19 cellular contexts compared by ENCODE assay signal in the genomic region with DNA sequence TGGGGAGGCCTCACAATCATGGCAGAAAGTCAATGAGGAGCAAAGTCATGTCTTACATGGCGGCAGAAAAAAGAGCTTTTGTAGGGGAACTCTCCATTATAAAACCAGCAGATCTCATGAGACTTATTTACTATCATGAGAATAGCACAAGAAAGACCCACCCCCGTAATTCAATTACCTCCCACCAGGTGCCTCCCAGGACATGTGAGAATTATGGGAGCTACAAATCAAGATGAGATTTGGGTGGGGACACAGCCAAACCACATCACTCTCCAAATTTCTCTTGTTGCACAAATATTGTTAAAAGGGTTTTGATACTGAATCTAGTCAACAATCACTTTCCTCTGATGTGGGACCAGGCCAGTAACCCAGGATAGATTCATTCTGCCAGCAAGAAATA.
DNase-seq lines count a peak whose midpoint lies in the region; FAIRE-seq and TF ChIP-seq lines count a peak whose summit lies in the region.
"Had no signal": no experiment of that assay in that cellular context is flagged by ENCODE, and none has a peak within 500 bp of the region (broad histone marks: within the 10 kb centered on the region; RNA-seq: fewer than 3 reads in every experiment).

No MANE protein-coding gene starts in this region.

- no peaks in the 10 kb centered on the region for H3K27me3 ChIP-seq in vagina

- no peak overlapping the region for H3K27ac Mint-ChIP-seq in chondrocyte (ENCODE audit: unreplicated experiment)
- H3K27ac Mint-ChIP-seq: stimulated activated effector memory CD8-positive, alpha-beta T cell treated with anti-CD3 and anti-CD28 coated beads, Interleukin-12 subunit alpha, Interleukin-12 subunit beta, amount 100 ng/mL, for 72 hours had no signal

- H3K27ac ChIP-seq in 22Rv1 (no peak overlapping the region), RWPE1 (no peak overlapping the region), vagina (no peak overlapping the region)

- CTCF ChIA-PET in RWPE1 (lab: Yijun Ruan, JAX) = interaction anchor here (0.6 to 0.7 kb wide), 3 partner anchors 32 to 1703 kb away, joined by 3 to 5 read pairs (median 3); no protein-coding TSS in a partner anchor

- H3K4me1 Mint-ChIP-seq in chondrocyte (ENCODE audit: low read depth) = no peaks in the 10 kb centered on the region
- H3K4me1 Mint-ChIP-seq: stimulated activated effector memory CD8-positive, alpha-beta T cell treated with anti-CD3 and anti-CD28 coated beads, Interleukin-12 subunit alpha, Interleukin-12 subunit beta, amount 100 ng/mL, for 72 hours had no signal

- H3K36me3 ChIP-seq in vagina = no peaks in the 10 kb centered on the region

- no peaks in the 10 kb centered on the region for H3K27me3 Mint-ChIP-seq in chondrocyte (ENCODE audit: low read depth)

- POLR2A ChIA-PET in RWPE1 (lab: Yijun Ruan, JAX; ENCODE audit: low non-redundant PET) = no interaction called here

- no peaks in the 10 kb centered on the region for H3K36me3 Mint-ChIP-seq in chondrocyte (ENCODE audit: low read depth)
- H3K36me3 Mint-ChIP-seq: stimulated activated effector memory CD8-positive, alpha-beta T cell treated with anti-CD3 and anti-CD28 coated beads, Interleukin-12 subunit alpha, Interleukin-12 subunit beta, amount 100 ng/mL, for 72 hours had no signal

- H3K4me3 Mint-ChIP-seq in chondrocyte (ENCODE audit: unreplicated experiment) = no peak overlapping the region
- H3K4me3 Mint-ChIP-seq: stimulated activated effector memory CD8-positive, alpha-beta T cell treated with anti-CD3 and anti-CD28 coated beads, Interleukin-12 subunit alpha, Interleukin-12 subunit beta, amount 100 ng/mL, for 72 hours had no signal

- TF ChIP-seq POLR2A in vagina (IDR thresholded peaks at IDR 0.05) = no peak

- no peaks in the 10 kb centered on the region for H3K9me3 ChIP-seq in vagina

- TF ChIP-seq CTCF in 22Rv1 (IDR thresholded peaks at IDR 0.05) (peak; percentile 41), chondrocyte (IDR thresholded peaks at IDR 0.05) (peak; percentile 17), RWPE1 (conservative IDR thresholded peaks at IDR 0.05; ENCODE audit: low read depth) (no peak), vagina (IDR thresholded peaks at IDR 0.05) (no peak)

- H3K4me3 ChIP-seq in vagina = no peak overlapping the region

- intact Hi-C loops in vagina (cut with DNase I) = no loop called here

- DNase-seq in COLO668 (lab: John Stamatoyannopoulos, UW; ENCODE audit: unreplicated experiment) (peak; percentile 23), NAMALWA (ENCODE audit: low spot score) (peak; percentile 77), chondrocyte (ENCODE audit: low spot score) (no peak), NK-92 (lab: John Stamatoyannopoulos, UW; ENCODE audit: unreplicated experiment) (no peak), RCC 7860 (ENCODE audit: low spot score) (no peak), RWPE1 (ENCODE audit: low spot score) (no peak), vagina (ENCODE audit: extremely low spot score in 2 of 2) (no peak)
- DNase-seq: activated naive CD4-positive, alpha-beta T cell treated with Interleukin-2 at 50 U/mL for 16 hours; activated T-cell treated with anti-CD3 and anti-CD28 coated beads for 4 hours; aorta; GOT3; mammary epithelial cell; NCI-H1417 treated with DMSO at 0.1 percent for 48 hours; NK-92 treated with Interleukin-12 subunit alpha and Interleukin-12 subunit beta, amount 100 ng/mL, for 24 hours; right cardiac atrium; T-helper 1 cell had no signal

- no peak for FAIRE-seq in RCC 7860 (lab: Jason Lieb, UNC)
- FAIRE-seq: islet of Langerhans had no signal

- peaks cover 13% of the 10 kb centered on the region for H3K9me3 Mint-ChIP-seq in chondrocyte (ENCODE audit: low read depth)

- no peaks in the 10 kb centered on the region for H3K4me1 ChIP-seq in vagina

Comparison
In these comparisons a context has a peak if more than half of its experiments do, and no peak if none do; other contexts are left out.
1. CTCF ChIP-seq: peak in 22Rv1 (single experiment) and chondrocyte (single experiment); none in RWPE1 (single experiment) and vagina (0 of 3).
2. DNase-seq: peak in COLO668 (single experiment) and NAMALWA (single experiment); none in chondrocyte (single experiment), NK-92 (single experiment), RCC 7860 (single experiment), RWPE1 (single experiment) and vagina (0 of 2).